18 cellular contexts compared by ENCODE assay signal in the genomic region with DNA sequence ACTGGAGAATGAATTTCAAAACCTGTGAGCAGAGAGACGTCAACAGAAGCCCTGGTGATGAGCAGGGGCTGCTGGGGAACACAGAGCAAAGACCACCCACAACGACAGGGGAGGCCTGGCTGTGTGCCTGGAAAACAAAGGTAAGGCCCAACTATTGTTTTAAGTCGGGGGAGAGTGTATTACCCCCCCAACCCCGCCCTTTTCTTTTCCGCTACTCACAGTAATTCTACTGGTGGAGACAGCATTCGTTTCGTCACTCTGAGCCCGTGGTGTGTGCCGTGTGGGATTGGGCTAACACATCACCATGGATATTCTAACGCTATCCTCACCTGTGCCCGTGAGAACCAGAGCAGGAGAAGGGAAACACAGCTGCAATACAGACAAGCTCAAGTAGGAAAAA. TPM values are rescaled to one million over a fixed set of nuclear protein-coding genes. Genes with fewer than 3 reads are reported as not detected.
DNase-seq lines count a peak whose midpoint lies in the region; ATAC-seq and TF ChIP-seq lines count a peak whose summit lies in the region.
"Had no signal": no experiment of that assay in that cellular context is flagged by ENCODE, and none has a peak within 500 bp of the region (broad histone marks: within the 10 kb centered on the region; RNA-seq: fewer than 3 reads in every experiment).

No MANE protein-coding gene starts in this region.

- H3K4me3 ChIP-seq in neural progenitor cell (no peak overlapping the region), upper lobe of left lung (peak overlapping the region in 3 of 4 donors; percentile 2 to 34 (median 29))
- H3K4me3 ChIP-seq: Peyer's patch had no signal

- H3K27me3 Mint-ChIP-seq in WTC11 (ENCODE audit: low read depth) (no peaks in the 10 kb centered on the region), neural progenitor cell (ENCODE audit: insufficient read depth, low read depth) (peaks cover 3% of the 10 kb centered on the region)

- H3K9me3 ChIP-seq in neural progenitor cell (ENCODE audit: low read depth) (no peaks in the 10 kb centered on the region), upper lobe of left lung (no peaks in the 10 kb centered on the region)
- H3K9me3 ChIP-seq: Peyer's patch had no signal

- POLR2A ChIA-PET in WTC11 (lab: Charles Lee), result interaction anchor here (0.7 kb wide), 1 partner anchor 263 kb away, joined by 3 read pairs; the partner anchor contains the start of gene PCID2

- H3K4me2 ChIP-seq in neural progenitor cell, result no peak overlapping the region

- no peak for ATAC-seq in WTC11
- no peak for ATAC-seq in upper lobe of left lung (ENCODE audit: low FRiP score in 2 of 2)
- ATAC-seq: HepG2 had no signal

- WGBS in upper lobe of left lung, 2 donors, result 64 to 72% methylated on average over 11 of the region's 11 CpGs

- H4K20me1 ChIP-seq in neural progenitor cell (ENCODE audit: low read depth), result no peaks in the 10 kb centered on the region

- H3K36me3 Mint-ChIP-seq in WTC11 (peaks cover 64% of the 10 kb centered on the region), neural progenitor cell (peaks cover 54% of the 10 kb centered on the region)

- peaks cover 14% of the 10 kb centered on the region for H3K4me1 ChIP-seq in neural progenitor cell
- peaks cover 7 to 19% (median 14%) of the 10 kb centered on the region in 4 donors for H3K4me1 ChIP-seq in upper lobe of left lung
- H3K4me1 ChIP-seq: Peyer's patch had no signal

- no peak for TF ChIP-seq EP300 in upper lobe of left lung (IDR thresholded peaks at IDR 0.05)

- H3K27ac ChIP-seq in neural progenitor cell (no peak overlapping the region), upper lobe of left lung (peak overlapping the region; percentile 62 to 85 (median 72))

- no peak overlapping the region for H2AFZ ChIP-seq in neural progenitor cell (replicated peaks)

- peaks cover 33% of the 10 kb centered on the region for H3F3A ChIP-seq in neural progenitor cell (ENCODE audit: low read depth)

- TF ChIP-seq CTCF in WTC11 (IDR thresholded peaks at IDR 0.05), result no peak
- no peak for TF ChIP-seq CTCF in neural progenitor cell (IDR thresholded peaks at IDR 0.05)
- no peak for TF ChIP-seq CTCF in upper lobe of left lung (IDR thresholded peaks at IDR 0.05)

- H3K36me3 ChIP-seq in neural progenitor cell, result peaks cover 3% of the 10 kb centered on the region
- H3K36me3 ChIP-seq in upper lobe of left lung, result peaks cover 12 to 44% (median 17%) of the 10 kb centered on the region in 4 donors

- H3K79me2 ChIP-seq in neural progenitor cell (ENCODE audit: low read depth), result peaks cover 37% of the 10 kb centered on the region

- H3K4me3 Mint-ChIP-seq in WTC11 (no peak overlapping the region), neural progenitor cell (no peak overlapping the region)

- H3K9ac ChIP-seq in neural progenitor cell, result no peak overlapping the region

- H3K4me1 Mint-ChIP-seq in WTC11 (peaks cover 18% of the 10 kb centered on the region), neural progenitor cell (peaks cover 26% of the 10 kb centered on the region)

- H3K27ac Mint-ChIP-seq in WTC11, result peak overlapping the region; percentile 85
- H3K27ac Mint-ChIP-seq in neural progenitor cell, result no peak overlapping the region

- no peaks in the 10 kb centered on the region for H3K9me3 Mint-ChIP-seq in WTC11
- peaks cover 10% of the 10 kb centered on the region for H3K9me3 Mint-ChIP-seq in neural progenitor cell

- CTCF ChIA-PET in WTC11 (lab: Charles Lee), result no interaction called here

- DNase-seq in WTC11 (ENCODE audit: low spot score), result no peak
- peak; percentile 38 to 84 for DNase-seq in dermis microvascular lymphatic vessel endothelial cell (ENCODE audit: low read depth in 2 of 2)
- DNase-seq in neural progenitor cell (ENCODE audit: low spot score), result peak; percentile 24
- no peak for DNase-seq in upper lobe of left lung
- DNase-seq in activated CD4-positive, alpha-beta T cell treated with anti-CD3 and anti-CD28 coated beads for 48 hours, result no peak
- DNase-seq in stimulated activated CD4-positive, alpha-beta T cell treated with anti-CD3 and anti-CD28 coated beads, Interleukin-4, amount 100 ng/mL, for 1 hour, result no peak
- DNase-seq in cerebellar cortex (ENCODE audit: low spot score), result no peak
- DNase-seq: ACHN; C1 segment of cervical spinal cord; DMS79 treated with DMSO at 0.1 percent for 48 hours; KBM-7; NCI-H1105; NCI-H1694; NCI-H510A; NCI-H748 treated with DMSO at 0.1 percent for 48 hours; NK-92 treated with Interleukin-12 subunit alpha and Interleukin-12 subunit beta, amount 100 ng/mL, for 24 hours; Peyer's patch had no signal

- TF ChIP-seq POLR2A in upper lobe of left lung (IDR thresholded peaks at IDR 0.05), result no peak

- H3K27me3 ChIP-seq in neural progenitor cell (no peaks in the 10 kb centered on the region), upper lobe of left lung (no peaks in the 10 kb centered on the region)
- H3K27me3 ChIP-seq: Peyer's patch had no signal

TF ChIP-seq in WTC11, 78 proteins besides CTCF, POLR2A, EP300 and RAD21:
- TF ChIP-seq, protein P1, sequence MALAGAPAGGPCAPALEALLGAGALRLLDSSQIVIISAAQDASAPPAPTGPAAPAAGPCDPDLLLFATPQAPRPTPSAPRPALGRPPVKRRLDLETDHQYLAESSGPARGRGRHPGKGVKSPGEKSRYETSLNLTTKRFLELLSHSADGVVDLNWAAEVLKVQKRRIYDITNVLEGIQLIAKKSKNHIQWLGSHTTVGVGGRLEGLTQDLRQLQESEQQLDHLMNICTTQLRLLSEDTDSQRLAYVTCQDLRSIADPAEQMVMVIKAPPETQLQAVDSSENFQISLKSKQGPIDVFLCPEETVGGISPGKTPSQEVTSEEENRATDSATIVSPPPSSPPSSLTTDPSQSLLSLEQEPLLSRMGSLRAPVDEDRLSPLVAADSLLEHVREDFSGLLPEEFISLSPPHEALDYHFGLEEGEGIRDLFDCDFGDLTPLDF (CRISPR knock-in tag; IDR thresholded peaks at IDR 0.05), result no peak

RNA-seq across cellular contexts. Expression of gene ADPRHL1, which starts 18.6 kb away (rescaled TPM):
- total RNA-seq in WTC11 (2021) (1.0 to 1.5 TPM (median 1.4 TPM) in 3 replicates), dermis microvascular lymphatic vessel endothelial cell (0.25 and 0.77 TPM in 2 replicates), neural progenitor cell (ENCODE audit: low replicate concordance) (0.22 and 0.43 TPM in 2 replicates), upper lobe of left lung (1 to 10 TPM in 5 of 6 donors, under 1 TPM in 1; 0.59 to 6.3 (median 2.8) TPM)

RNA-seq across cellular contexts. Expression of gene DCUN1D2, which starts 18.7 kb away (rescaled TPM):
- total RNA-seq in WTC11 (2021), result 34.0 to 42.5 TPM (median 36.0 TPM) in 3 replicates
- 5.4 and 8.3 TPM in 2 replicates for total RNA-seq in dermis microvascular lymphatic vessel endothelial cell
- total RNA-seq in neural progenitor cell (ENCODE audit: low replicate concordance), result 17.4 and 23.8 TPM in 2 replicates
- total RNA-seq in upper lobe of left lung, result 10 to 100 TPM; 10.1 to 53.4 (median 26.5) TPM

Comparison
In these comparisons a context has a peak if more than half of its experiments do, and no peak if none do; other contexts are left out.
1. DNase-seq: peak in dermis microvascular lymphatic vessel endothelial cell (2 of 2) and neural progenitor cell (single experiment); none in WTC11 (single experiment), upper lobe of left lung (0 of 2), activated CD4-positive, alpha-beta T cell treated with anti-CD3 and anti-CD28 coated beads for 48 hours (single experiment), stimulated activated CD4-positive, alpha-beta T cell treated with anti-CD3 and anti-CD28 coated beads, Interleukin-4, amount 100 ng/mL, for 1 hour (single experiment) and cerebellar cortex (single experiment).